Comparison of ENCODE assay signal across 14 cellular contexts in genomic region chr2:97765933-97766332, GRCh38.
"Had no signal": no experiment of that assay in that cellular context is flagged by ENCODE, and none has a peak within 500 bp of the region (broad histone marks: within the 10 kb centered on the region; RNA-seq: fewer than 3 reads in every experiment).

No MANE protein-coding gene starts in this region.

- H3K9me3 ChIP-seq: spleen, transverse colon had no signal

- H3K4me1 ChIP-seq: transverse colon had no signal

- H3K4me3 ChIP-seq: hepatocyte, lung, spleen, transverse colon had no signal

- H3K4me2 ChIP-seq: hepatocyte had no signal

- H3K9me3 Mint-ChIP-seq: activated naive CD4-positive, alpha-beta T cell treated with anti-CD3 and anti-CD28 coated beads, Interleukin-2, amount 10 ng/mL, durations not matched to agents 7 days and 5 days; activated T-helper 2 cell treated with anti-CD3 and anti-CD28 coated beads, Interferon-gamma antibody, Interleukin-2, Interleukin-4, amounts not matched to agents 10 μg/mL and 5 μg/mL and 100 μg/mL, durations not matched to agents 14 hours and 24 hours and 36 hours; naive B cell; stimulated activated naive B cell treated with anti-CD40 and anti-IgM and Interleukin-4, amounts not matched to agents 10 μg/mL and 1 μg/mL and 100 μg/mL, for 72 hours; T-helper 1 cell treated with Interleukin-12 subunit alpha and Interleukin-12 subunit beta and Interleukin-4 antibody, amounts not matched to agents 30 μg/mL and 1 μg/mL, for 36 hours; WTC11 had no signal

- ATAC-seq: stimulated activated naive B cell treated with anti-CD40 and anti-IgM and Interleukin-4, amounts not matched to agents 10 μg/mL and 1 μg/mL and 100 μg/mL, for 72 hours; WTC11 had no signal

- H3K27ac ChIP-seq: hepatocyte, spleen, transverse colon had no signal

- H3K79me2 ChIP-seq: hepatocyte had no signal

- H3K27me3 ChIP-seq: hepatocyte, spleen, transverse colon had no signal

- H3K27me3 Mint-ChIP-seq: activated naive CD4-positive, alpha-beta T cell treated with anti-CD3 and anti-CD28 coated beads, Interleukin-2, amount 10 ng/mL, durations not matched to agents 7 days and 5 days; naive B cell; stimulated activated naive B cell treated with anti-CD40 and anti-IgM and Interleukin-4, amounts not matched to agents 10 μg/mL and 1 μg/mL and 100 μg/mL, for 72 hours had no signal

- DNase-seq: activated CD4-positive, alpha-beta T cell treated with anti-CD3 and anti-CD28 coated beads for 48 hours; activated naive CD4-positive, alpha-beta T cell treated with anti-CD3 and anti-CD28 coated beads, Interleukin-2, amount 10 ng/mL, durations not matched to agents 7 days and 5 days; midbrain; naive B cell; posterior cingulate gyrus; spleen; stimulated activated CD4-positive, alpha-beta T cell treated with anti-CD3 and anti-CD28 coated beads, Interleukin-1b, Interleukin-23, amount 100 ng/mL, for 48 hours; stimulated activated naive B cell treated with anti-CD40 and anti-IgM and Interleukin-4, amounts not matched to agents 10 μg/mL and 1 μg/mL and 100 μg/mL, for 72 hours; transverse colon had no signal

- H3K4me3 Mint-ChIP-seq: activated naive CD4-positive, alpha-beta T cell treated with anti-CD3 and anti-CD28 coated beads, Interleukin-2, amount 10 ng/mL, durations not matched to agents 7 days and 5 days; naive B cell; stimulated activated naive B cell treated with anti-CD40 and anti-IgM and Interleukin-4, amounts not matched to agents 10 μg/mL and 1 μg/mL and 100 μg/mL, for 72 hours; T-helper 1 cell treated with Interleukin-12 subunit alpha and Interleukin-12 subunit beta and Interleukin-4 antibody, amounts not matched to agents 30 μg/mL and 1 μg/mL, for 36 hours; WTC11 had no signal

- H3K27ac Mint-ChIP-seq: activated naive CD4-positive, alpha-beta T cell treated with anti-CD3 and anti-CD28 coated beads, Interleukin-2, amount 10 ng/mL, durations not matched to agents 7 days and 5 days; activated T-helper 2 cell treated with anti-CD3 and anti-CD28 coated beads, Interferon-gamma antibody, Interleukin-2, Interleukin-4, amounts not matched to agents 10 μg/mL and 5 μg/mL and 100 μg/mL, durations not matched to agents 14 hours and 24 hours and 36 hours; T-helper 1 cell treated with Interleukin-12 subunit alpha and Interleukin-12 subunit beta and Interleukin-4 antibody, amounts not matched to agents 30 μg/mL and 1 μg/mL, for 36 hours; WTC11 had no signal

- H2AFZ ChIP-seq: hepatocyte had no signal
